11 cellular contexts compared by ENCODE assay signal in genomic region chr4:146161243-146161642, GRCh38.
"Had no signal": no experiment of that assay in that cellular context is flagged by ENCODE, and none has a peak within 500 bp of the region (broad histone marks: within the 10 kb centered on the region; RNA-seq: fewer than 3 reads in every experiment).

No MANE protein-coding gene starts in this region.

- ATAC-seq: GM23338, HepG2 had no signal

- FAIRE-seq: H1, H54, HepG2 had no signal

- H3K27ac ChIP-seq: HL-60, KMS-11 had no signal

- DNase-seq: H9, HCEC 1CT, HFFc6, Karpas-422, KBM-7 had no signal
